Comparison of ENCODE assay signal across 8 cellular contexts in genomic region chr4:41611881-41612871, GRCh38.
A peak's percentile ranks its signal among the peaks of the same experiment; 100 is the strongest.
DNase-seq lines count a peak whose midpoint lies in the region; ATAC-seq, FAIRE-seq and TF ChIP-seq lines count a peak whose summit lies in the region.

No MANE protein-coding gene starts in this region.

- DNase-seq in Caki2 (ENCODE audit: low read depth) (peak; percentile 88), RCC 7860 (ENCODE audit: low spot score) (peak; percentile 16), foreskin keratinocyte (peak; percentile 37 to 66), neuronal stem cell (ENCODE audit: low spot score) (peak; percentile 52), DMS 273 treated with DMSO at 0.1 percent for 48 hours (lab: John Stamatoyannopoulos, UW) (no peak)
- no peak for DNase-seq in activated CD4-positive, alpha-beta memory T cell treated with anti-CD3 and anti-CD28 coated beads for 36 hours
- DNase-seq in CD4-positive, alpha-beta memory T cell = no peak

- peak overlapping the region; percentile 64 for H2AFZ ChIP-seq in neuronal stem cell (ENCODE audit: low read length)

- H3K4me1 Mint-ChIP-seq in activated CD4-positive, alpha-beta memory T cell treated with anti-CD3 and anti-CD28 coated beads for 36 hours (ENCODE audit: low read depth) = no peaks in the 10 kb centered on the region
- H3K4me1 Mint-ChIP-seq in CD4-positive, alpha-beta memory T cell = no peaks in the 10 kb centered on the region

- no peaks in the 10 kb centered on the region for H3K9me3 ChIP-seq in neuronal stem cell (replicated peaks in 1 of 2; ENCODE audit: control insufficient read depth in 2 of 2, insufficient read depth in 1 of 2, low read depth in 1 of 2, low read length in 2 of 2)
- H3K9me3 ChIP-seq in CD4-positive, alpha-beta memory T cell (ENCODE audit: control insufficient read depth in 1 of 2, low read length in 2 of 2) = no peaks in the 10 kb centered on the region

- no peak overlapping the region for H3K9ac ChIP-seq in neuronal stem cell (ENCODE audit: low read depth, low read length, poor library complexity)

- intact Hi-C loops in activated CD4-positive, alpha-beta memory T cell treated with anti-CD3 and anti-CD28 coated beads for 36 hours (cut with micrococcal nuclease) = no loop called here
- intact Hi-C loops in CD4-positive, alpha-beta memory T cell (cut with micrococcal nuclease) = no loop called here

- no peak overlapping the region for H3K4me2 ChIP-seq in neuronal stem cell (ENCODE audit: insufficient read depth, low read length, poor library complexity, severe bottlenecking)

- no peak overlapping the region for H4K91ac ChIP-seq in neuronal stem cell (ENCODE audit: low read depth, low read length, poor library complexity)

- no peak overlapping the region for H3K4ac ChIP-seq in neuronal stem cell (ENCODE audit: low read length)

- H2BK15ac ChIP-seq in neuronal stem cell (ENCODE audit: low read length) = no peak overlapping the region

- H3K36me3 ChIP-seq in neuronal stem cell (replicated peaks in 1 of 2; ENCODE audit: control insufficient read depth in 2 of 2, insufficient read depth in 2 of 2, low read length in 2 of 2) = no peaks in the 10 kb centered on the region
- no peaks in the 10 kb centered on the region for H3K36me3 ChIP-seq in CD4-positive, alpha-beta memory T cell (ENCODE audit: insufficient read depth, low read length)

- H2BK12ac ChIP-seq in neuronal stem cell (ENCODE audit: low read length) = no peak overlapping the region

- peak; percentile 66 for ATAC-seq in foreskin keratinocyte
- ATAC-seq in HG02884 (IDR thresholded peaks at IDR 0.05; ENCODE audit: unreplicated experiment) = no peak

- H3K79me1 ChIP-seq in neuronal stem cell (ENCODE audit: low read depth, low read length) = no peaks in the 10 kb centered on the region

- H2BK120ac ChIP-seq in neuronal stem cell (ENCODE audit: low read depth, low read length) = no peak overlapping the region

- CTCF ChIA-PET in activated CD4-positive, alpha-beta memory T cell treated with anti-CD3 and anti-CD28 coated beads for 36 hours (lab: Charles Lee) = no interaction called here
- CTCF ChIA-PET in CD4-positive, alpha-beta memory T cell (lab: Charles Lee; ENCODE audit: partially characterized antibody) = interaction anchor here (0.7 kb wide), 1 partner anchor 510 kb away, joined by 4 read pairs; no protein-coding TSS in a partner anchor

- POLR2A ChIA-PET in activated CD4-positive, alpha-beta memory T cell treated with anti-CD3 and anti-CD28 coated beads for 36 hours (lab: Charles Lee) = no interaction called here
- POLR2A ChIA-PET in CD4-positive, alpha-beta memory T cell (lab: Charles Lee; ENCODE audit: partially characterized antibody) = no interaction called here

- H3K27me3 ChIP-seq in foreskin keratinocyte (peaks cover 39% of the 10 kb centered on the region), neuronal stem cell (ENCODE audit: control insufficient read depth in 3 of 3, insufficient read depth in 3 of 3, low read depth in 1 of 3, low read length in 3 of 3) (no peaks in the 10 kb centered on the region)
- no peaks in the 10 kb centered on the region for H3K27me3 ChIP-seq in CD4-positive, alpha-beta memory T cell (ENCODE audit: insufficient read depth, low read length)

- no peak overlapping the region for H2BK5ac ChIP-seq in neuronal stem cell (ENCODE audit: low read length)

- H3K27ac ChIP-seq in foreskin keratinocyte (no peak overlapping the region), neuronal stem cell (replicated peaks; ENCODE audit: low read length) (no peak overlapping the region)
- H3K27ac ChIP-seq in CD4-positive, alpha-beta memory T cell (ENCODE audit: low read depth, low read length) = no peak overlapping the region

- no peaks in the 10 kb centered on the region for H3K9me3 Mint-ChIP-seq in activated CD4-positive, alpha-beta memory T cell treated with anti-CD3 and anti-CD28 coated beads for 36 hours
- peaks cover 0 to 7% (median 0%) of the 10 kb centered on the region in 8 donors for H3K9me3 Mint-ChIP-seq in CD4-positive, alpha-beta memory T cell

- in situ Hi-C loops in Caki2 (cut with HindIII; ENCODE audit: low pct_unique_long_range_greater_than_20kb, low sequenced_read_pairs) = no loop called here

- no peak overlapping the region for H3K14ac ChIP-seq in neuronal stem cell (ENCODE audit: low read length)

- no peaks in the 10 kb centered on the region for H3K4me1 ChIP-seq in foreskin keratinocyte
- H3K4me1 ChIP-seq in neuronal stem cell (ENCODE audit: control insufficient read depth in 2 of 2, insufficient read depth in 1 of 2, low read depth in 1 of 2, low read length in 2 of 2) = peaks cover 10 to 13% of the 10 kb centered on the region in 2 donors
- H3K4me1 ChIP-seq in CD4-positive, alpha-beta memory T cell (ENCODE audit: insufficient read depth, low read length) = no peaks in the 10 kb centered on the region

- no peak overlapping the region for H3K4me3 Mint-ChIP-seq in activated CD4-positive, alpha-beta memory T cell treated with anti-CD3 and anti-CD28 coated beads for 36 hours
- H3K4me3 Mint-ChIP-seq in CD4-positive, alpha-beta memory T cell = no peak overlapping the region

- WGBS in neuronal stem cell (ENCODE audit: extremely low coverage in 2 of 2, insufficient read length in 2 of 2, insufficient replicate concordance in 1 of 2), 2 donors = no CpG with 5 or more reads among the region's 14 CpGs

- H3K36me3 Mint-ChIP-seq in activated CD4-positive, alpha-beta memory T cell treated with anti-CD3 and anti-CD28 coated beads for 36 hours = no peaks in the 10 kb centered on the region
- no peaks in the 10 kb centered on the region for H3K36me3 Mint-ChIP-seq in CD4-positive, alpha-beta memory T cell

- TF ChIP-seq CTCF in foreskin keratinocyte (conservative IDR thresholded peaks at IDR 0.05) = no peak

- H3K18ac ChIP-seq in neuronal stem cell (ENCODE audit: low read length) = no peak overlapping the region

- no peak overlapping the region for H2AK5ac ChIP-seq in neuronal stem cell (ENCODE audit: low read depth, low read length)

- no peak for FAIRE-seq in RCC 7860 (lab: Jason Lieb, UNC)

- H3K27ac Mint-ChIP-seq in activated CD4-positive, alpha-beta memory T cell treated with anti-CD3 and anti-CD28 coated beads for 36 hours = no peak overlapping the region
- H3K27ac Mint-ChIP-seq in CD4-positive, alpha-beta memory T cell = no peak overlapping the region

- H4K8ac ChIP-seq in neuronal stem cell (ENCODE audit: low read depth, low read length) = no peak overlapping the region

- peak overlapping the region in 1 of 2 donors; percentile 52 for H3K4me3 ChIP-seq in neuronal stem cell (ENCODE audit: low read length in 2 of 2)
- no peak overlapping the region for H3K4me3 ChIP-seq in CD4-positive, alpha-beta memory T cell (ENCODE audit: low read length in 2 of 2)

- H3K27me3 Mint-ChIP-seq in activated CD4-positive, alpha-beta memory T cell treated with anti-CD3 and anti-CD28 coated beads for 36 hours = no peaks in the 10 kb centered on the region
- H3K27me3 Mint-ChIP-seq in CD4-positive, alpha-beta memory T cell = peaks cover 0 to 1% of the 10 kb centered on the region in 2 donors

- H3K23ac ChIP-seq in neuronal stem cell (ENCODE audit: low read depth, low read length, poor library complexity) = peak overlapping the region; percentile 17

Comparison
In these comparisons a context has a peak if more than half of its experiments do, and no peak if none do; other contexts are left out.
1. DNase-seq: peak in Caki2 (single experiment), RCC 7860 (single experiment), foreskin keratinocyte (2 of 2) and neuronal stem cell (single experiment); none in activated CD4-positive, alpha-beta memory T cell treated with anti-CD3 and anti-CD28 coated beads for 36 hours (single experiment), CD4-positive, alpha-beta memory T cell (0 of 5) and DMS 273 treated with DMSO at 0.1 percent for 48 hours (single experiment).